21 cellular contexts compared by ENCODE assay signal in genomic region chr1:3864884-3865283, GRCh38.
"Had no signal": no experiment of that assay in that cellular context is flagged by ENCODE, and none has a peak within 500 bp of the region (broad histone marks: within the 10 kb centered on the region; RNA-seq: fewer than 3 reads in every experiment).

No MANE protein-coding gene starts in this region.

- DNase-seq: activated CD4-positive, alpha-beta T cell treated with anti-CD3 and anti-CD28 coated beads, Interleukin-2, amount 50 U/mL, for 1 hour; activated CD4-positive, CD25-positive, alpha-beta regulatory T cell treated with anti-CD3 and anti-CD28 coated beads, Interleukin-2, amount 50 U/mL, for 72 hours; activated CD8-positive, alpha-beta memory T cell treated with anti-CD3 and anti-CD28 coated beads, Interleukin-2, amount 50 U/mL, for 4 hours; activated gamma-delta T cell; activated T-cell treated with anti-CD3 and anti-CD28 coated beads, Interleukin-2, amount 50 U/mL, for 4 hours; dermis blood vessel endothelial cell; effector memory CD4-positive, alpha-beta T cell; foreskin fibroblast; hippocampal formation; left ventricle myocardium inferior; mammary epithelial cell; midbrain; nephron progenitor cell; occipital lobe; stimulated activated CD4-positive, alpha-beta T cell treated with anti-CD3 and anti-CD28 coated beads, Interleukin-12 subunit alpha, Interleukin-12 subunit beta, amount 100 ng/mL, for 4 hours; stimulated activated CD4-positive, alpha-beta T cell treated with anti-CD3 and anti-CD28 coated beads, Interleukin-1b, Interleukin-23, amount 100 ng/mL, for 48 hours; stimulated activated naive CD8-positive, alpha-beta T cell treated with anti-CD3 and anti-CD28 coated beads, Interleukin-15, Interleukin-2, amounts not matched to agents 100 U/mL and 50 U/mL, for 24 hours; substantia nigra; T1000 had no signal

- H3K4me3 Mint-ChIP-seq: activated naive CD8-positive, alpha-beta T cell; activated T-cell treated with anti-CD3 and anti-CD28 coated beads, Interleukin-2, amount 50 U/mL, for 4 hours; nephron progenitor cell had no signal

- H3K27me3 Mint-ChIP-seq: activated naive CD8-positive, alpha-beta T cell had no signal

- ATAC-seq: activated T-cell treated with anti-CD3 and anti-CD28 coated beads, Interleukin-2, amount 50 U/mL, for 4 hours; stimulated activated naive CD8-positive, alpha-beta T cell treated with anti-CD3 and anti-CD28 coated beads, Interleukin-15, Interleukin-2, amounts not matched to agents 100 U/mL and 50 U/mL, for 24 hours had no signal

- H3K9me3 Mint-ChIP-seq: activated T-cell treated with anti-CD3 and anti-CD28 coated beads, Interleukin-2, amount 50 U/mL, for 4 hours had no signal

- H3K27ac Mint-ChIP-seq: activated naive CD8-positive, alpha-beta T cell; nephron progenitor cell had no signal

- H3K4me3 ChIP-seq: left ventricle myocardium inferior, tibial nerve had no signal
